9 cellular contexts compared by ENCODE assay signal in the genomic region with DNA sequence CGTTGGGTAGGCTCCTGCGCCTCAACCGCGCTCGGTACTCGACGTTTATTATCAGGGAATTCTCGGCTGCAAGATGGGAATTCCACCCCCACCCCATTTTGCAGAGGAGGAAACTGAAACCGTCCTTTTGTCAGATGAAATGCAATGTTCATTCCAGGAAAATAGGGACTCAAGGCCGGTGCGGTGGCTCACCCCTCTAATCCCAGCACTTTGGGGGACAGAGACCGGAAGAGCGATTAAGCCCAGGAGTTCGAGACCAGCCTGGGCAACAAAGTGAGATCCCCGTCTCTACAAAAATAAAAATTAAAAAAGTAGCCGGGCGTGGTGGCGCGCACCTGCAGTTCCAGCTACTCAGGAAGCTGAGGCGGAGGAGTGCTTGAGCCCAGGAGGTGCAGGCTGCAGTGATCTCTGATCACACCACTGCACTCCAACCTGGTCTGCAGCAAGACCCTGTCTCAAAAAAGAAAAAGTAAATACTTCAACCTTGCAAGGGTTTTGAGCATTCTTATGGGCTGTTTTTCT. TPM values are rescaled to one million over a fixed set of nuclear protein-coding genes. Genes with fewer than 3 reads are reported as not detected.
DNase-seq lines count a peak whose midpoint lies in the region; ATAC-seq, FAIRE-seq and TF ChIP-seq lines count a peak whose summit lies in the region.
"Had no signal": no experiment of that assay in that cellular context is flagged by ENCODE, and none has a peak within 500 bp of the region (broad histone marks: within the 10 kb centered on the region; RNA-seq: fewer than 3 reads in every experiment).

No MANE protein-coding gene starts in this region.

- CTCF ChIA-PET in A549 (lab: Yijun Ruan, JAX): interaction anchor here (1.7 to 2.5 kb wide), 2 partner anchors 49 to 146 kb away, joined by 5 to 9 read pairs; no protein-coding TSS in a partner anchor

- ATAC-seq in A549: no peak
- no peak for ATAC-seq in HG03135 (IDR thresholded peaks at IDR 0.05; ENCODE audit: unreplicated experiment)

- H3K9ac ChIP-seq in HUES64 (ENCODE audit: low read depth, low read length): peak overlapping the region; percentile 98

- peak overlapping the region; percentile 94 to 96 for H3K27ac ChIP-seq in A549
- peak overlapping the region; percentile 81 for H3K27ac ChIP-seq in HUES64 (ENCODE audit: low read depth, low read length)
- H3K27ac ChIP-seq in brain microvascular endothelial cell: peak overlapping the region; percentile 95

- H3K4me1 Mint-ChIP-seq in mesothelial cell of epicardium: peaks cover 16% of the 10 kb centered on the region

- TF ChIP-seq RAD21 in A549 (conservative IDR thresholded peaks at IDR 0.05 in 1 of 2, IDR thresholded peaks at IDR 0.05 in 1 of 2): no peak

- TF ChIP-seq EP300 in A549 (IDR thresholded peaks at IDR 0.05): no peak

- H3K4me3 ChIP-seq in A549: peak overlapping the region; percentile 96
- H3K4me3 ChIP-seq in HUES64 (ENCODE audit: low read length): peak overlapping the region; percentile 95
- peak overlapping the region; percentile 79 for H3K4me3 ChIP-seq in brain microvascular endothelial cell (ENCODE audit: low read depth, low read length)

- TF ChIP-seq CTCF in A549 (IDR thresholded peaks at IDR 0.05) (no peak), brain microvascular endothelial cell (IDR thresholded peaks at IDR 0.05; ENCODE audit: low read depth, low read length, missing control alignments) (no peak), mesothelial cell of epicardium (IDR thresholded peaks at IDR 0.05; ENCODE audit: unreplicated experiment) (no peak)

- POLR2A ChIA-PET in A549 (lab: Yijun Ruan, JAX): interaction anchor here (0.8 kb wide), 1 partner anchor 34 kb away, joined by 3 read pairs; the partner anchor contains the start of gene CLIP2

- DNase-seq in A549 (ENCODE audit: low read depth in 1 of 2, low spot score in 1 of 2) (no peak), brain microvascular endothelial cell (no peak), mesothelial cell of epicardium (ENCODE audit: low spot score in 2 of 2, unreplicated experiment in 2 of 2) (no peak), NCI-H1092 (lab: John Stamatoyannopoulos, UW) (no peak), GM12892 (ENCODE audit: insufficient read length) (no peak), cerebellar cortex (ENCODE audit: low spot score) (no peak)

- no peaks in the 10 kb centered on the region for H3K27me3 ChIP-seq in HUES64 (ENCODE audit: insufficient read depth, low read length)
- no peaks in the 10 kb centered on the region for H3K27me3 ChIP-seq in brain microvascular endothelial cell (replicated peaks)

- H3K4me1 ChIP-seq in A549: peaks cover 15% of the 10 kb centered on the region; the same call in 1 of the 3 replicates
- H3K4me1 ChIP-seq in HUES64 (ENCODE audit: insufficient read depth, low read length): no peaks in the 10 kb centered on the region

- FAIRE-seq in A549 (lab: Jason Lieb, UNC) (no peak), GM12892 (lab: Jason Lieb, UNC) (no peak)
- FAIRE-seq: colon had no signal

- H3K4me3 Mint-ChIP-seq in mesothelial cell of epicardium: peak overlapping the region; percentile 95

- no peaks in the 10 kb centered on the region for H3K9me3 ChIP-seq in A549
- no peaks in the 10 kb centered on the region for H3K9me3 ChIP-seq in HUES64 (ENCODE audit: insufficient read depth, low read depth, low read length)

- TF ChIP-seq POLR2A in A549 (IDR thresholded peaks at IDR 0.05; ENCODE audit: low read length) (no peak), GM12892 (IDR thresholded peaks at IDR 0.05; ENCODE audit: low read depth, low read length) (no peak)

- in situ Hi-C loops in brain microvascular endothelial cell (cut with HindIII; ENCODE audit: low pct_ligation_motif_present, low sequenced_read_pairs): no loop called here

- H3K27ac Mint-ChIP-seq in mesothelial cell of epicardium: peak overlapping the region; percentile 98

- 14% methylated on average over 20 of the region's 20 CpGs for WGBS in A549 (ENCODE audit: missing lambda C conversion rate)
- 37% methylated on average over 20 of the region's 20 CpGs for WGBS in HUES64

- H3K4me2 ChIP-seq in A549: peak overlapping the region; percentile 97

- H3K9me3 Mint-ChIP-seq in mesothelial cell of epicardium: no peaks in the 10 kb centered on the region

- H3K36me3 Mint-ChIP-seq in mesothelial cell of epicardium: peaks cover 14% of the 10 kb centered on the region

- no peaks in the 10 kb centered on the region for H3K27me3 Mint-ChIP-seq in mesothelial cell of epicardium (ENCODE audit: low read depth)

- H3K36me3 ChIP-seq in HUES64 (ENCODE audit: insufficient read depth, low read length): peaks cover 25% of the 10 kb centered on the region
- peaks cover 9% of the 10 kb centered on the region for H3K36me3 ChIP-seq in brain microvascular endothelial cell (replicated peaks)

TF ChIP-seq in A549, 52 proteins besides CTCF, POLR2A, EP300 and RAD21:
- TF ChIP-seq ELK1 (IDR thresholded peaks at IDR 0.05; ENCODE audit: low read depth, low read length): no peak
- peak; percentile 67 for TF ChIP-seq KDM1A (IDR thresholded peaks at IDR 0.05; ENCODE audit: low read depth)
- no peak for TF ChIP-seq RFX5 (IDR thresholded peaks at IDR 0.05)

RNA-seq across cellular contexts. Expression of gene RFC2, which starts 0.7 kb away (rescaled TPM):
- polyA plus RNA-seq in A549 (2011; rRNA removed) (44.6 and 46.6 TPM in 2 replicates), A549 (2017; fragmentation: RNase III; extraction: RNeasy Plus Mini Kit Qiagen cat#74134 plus additional on column Dnase treatment) (70.9 to 77.7 TPM (median 71.2 TPM) in 3 replicates)
- 42.0 and 53.9 TPM in 2 replicates for polyA plus RNA-seq in A549 (2012; cell fraction: cytosol; rRNA removed)
- 18.2 and 37.6 TPM in 2 replicates for polyA plus RNA-seq in A549 (2012; cell fraction: nucleus; rRNA removed)
- polyA minus RNA-seq in A549 (2011; rRNA and poly(A)+ RNA removed): 55.7 and 58.3 TPM in 2 replicates
- polyA plus RNA-seq in HUES64 (2013, experiment 1 of 2): 73.7 TPM
- 63.0 TPM for polyA plus RNA-seq in HUES64 (2013, experiment 2 of 2)
- 25.8 to 30.0 TPM (median 25.8 TPM) in 3 replicates for total RNA-seq in mesothelial cell of epicardium
- polyA plus RNA-seq in GM12892 (2012; ENCODE audit: missing spikeins): 64.7 TPM

RNA-seq across cellular contexts. Expression of gene CLIP2, which starts 34.3 kb away (rescaled TPM):
- polyA plus RNA-seq in A549 (2011; rRNA removed) (3.7 and 5.7 TPM in 2 replicates), A549 (2017; fragmentation: RNase III; extraction: RNeasy Plus Mini Kit Qiagen cat#74134 plus additional on column Dnase treatment) (9.2 to 17.0 TPM (median 15.5 TPM) in 3 replicates)
- 3.7 and 4.6 TPM in 2 replicates for polyA plus RNA-seq in A549 (2012; cell fraction: cytosol; rRNA removed)
- polyA plus RNA-seq in A549 (2012; cell fraction: nucleus; rRNA removed): 9.0 and 9.1 TPM in 2 replicates
- polyA minus RNA-seq in A549 (2011; rRNA and poly(A)+ RNA removed): 8.1 and 11.3 TPM in 2 replicates
- polyA plus RNA-seq in HUES64 (2013, experiment 1 of 2): 12.0 TPM
- 18.1 TPM for polyA plus RNA-seq in HUES64 (2013, experiment 2 of 2)
- 34.1 to 40.8 TPM (median 40.2 TPM) in 3 replicates for total RNA-seq in mesothelial cell of epicardium
- 21.0 TPM for polyA plus RNA-seq in GM12892 (2012; ENCODE audit: missing spikeins)

RNA-seq across cellular contexts. Expression of gene LAT2, which starts 45.1 kb away (rescaled TPM):
- polyA plus RNA-seq in A549 (2011; rRNA removed): 2.9 and 3.0 TPM in 2 replicates
- polyA plus RNA-seq in A549 (2012; cell fraction: cytosol; rRNA removed): 1.3 and 1.7 TPM in 2 replicates
- 3.1 and 3.8 TPM in 2 replicates for polyA plus RNA-seq in A549 (2012; cell fraction: nucleus; rRNA removed)
- 0.83 to 1.0 TPM (median 0.97 TPM) in 3 replicates for polyA plus RNA-seq in A549 (2017; fragmentation: RNase III; extraction: RNeasy Plus Mini Kit Qiagen cat#74134 plus additional on column Dnase treatment)
- 2.7 and 4.2 TPM in 2 replicates for polyA minus RNA-seq in A549 (2011; rRNA and poly(A)+ RNA removed)
- polyA plus RNA-seq in HUES64 (2013, experiment 1 of 2): 0.40 TPM
- polyA plus RNA-seq in HUES64 (2013, experiment 2 of 2): not detected
- 0.34 to 1.0 TPM (median 0.51 TPM) in 3 replicates for total RNA-seq in mesothelial cell of epicardium
- polyA plus RNA-seq in GM12892 (2012; ENCODE audit: missing spikeins): 160 TPM
